Comparison of ENCODE assay signal across 8 cellular contexts in genomic region chr7:129055294-129055816, GRCh38. TPM values are rescaled to one million over a fixed set of nuclear protein-coding genes. Genes with fewer than 3 reads are reported as not detected.
DNase-seq lines count a peak whose midpoint lies in the region; ATAC-seq, FAIRE-seq and TF ChIP-seq lines count a peak whose summit lies in the region.

No MANE protein-coding gene starts in this region.

- TF ChIP-seq RAD21 in HCT116 (IDR thresholded peaks at IDR 0.05; ENCODE audit: low read depth): no peak

- H3K9ac ChIP-seq in HCT116 (ENCODE audit: low read length): peak overlapping the region; percentile 92

- DNase-seq in HCT116 (ENCODE audit: low read depth, low spot score) (no peak), RWPE1 (ENCODE audit: low spot score) (no peak), esophagus squamous epithelium (lab: John Stamatoyannopoulos, UW) (no peak), ovary (no peak), NCI-H2107 treated with DMSO at 0.1 percent for 48 hours (lab: John Stamatoyannopoulos, UW; ENCODE audit: unreplicated experiment) (no peak), frontal cortex (ENCODE audit: low spot score in 2 of 2) (no peak), NCI-H1092 (lab: John Stamatoyannopoulos, UW) (no peak)

- H3K4me3 ChIP-seq in DOHH2 (ENCODE audit: low read length) (peak overlapping the region; percentile 80), HCT116 (replicated peaks in 1 of 2; ENCODE audit: low read depth in 1 of 2, low read length in 2 of 2) (peak overlapping the region; percentile 95 to 98), esophagus squamous epithelium (peak overlapping the region; percentile 74 to 91 (median 80)), ovary (peak overlapping the region; percentile 70)

- H3K79me2 ChIP-seq in DOHH2 (ENCODE audit: control insufficient read depth, low read length) (peaks cover 51% of the 10 kb centered on the region), HCT116 (ENCODE audit: insufficient read depth, low read length) (peaks cover 44% of the 10 kb centered on the region)

- FAIRE-seq in frontal cortex (lab: Jason Lieb, UNC): no peak

- CTCF ChIA-PET in HCT116 (lab: Charles Lee): interaction anchor here (2.0 kb wide), 1 partner anchor 36 kb away, joined by 7 read pairs; no protein-coding TSS in a partner anchor
- CTCF ChIA-PET in RWPE1 (lab: Yijun Ruan, JAX): interaction anchor here (0.6 to 1.2 kb wide), 3 partner anchors 10 to 36 kb away, joined by 3 read pairs; no protein-coding TSS in a partner anchor

- no peaks in the 10 kb centered on the region for H3F3A ChIP-seq in DOHH2 (ENCODE audit: control insufficient read depth, insufficient read depth)

- H2AFZ ChIP-seq in HCT116 (ENCODE audit: low read depth, low read length, poor library complexity, severe bottlenecking): peak overlapping the region; percentile 60

- H3K9me3 ChIP-seq in DOHH2 (ENCODE audit: control insufficient read depth, insufficient read depth, low read length) (no peaks in the 10 kb centered on the region), HCT116 (ENCODE audit: control insufficient read depth in 1 of 2, insufficient read depth in 1 of 2, low read depth in 1 of 2, low read length in 2 of 2) (no peaks in the 10 kb centered on the region), esophagus squamous epithelium (no peaks in the 10 kb centered on the region), ovary (no peaks in the 10 kb centered on the region)

- WGBS in esophagus squamous epithelium, 2 donors: 4 to 16% methylated on average over 9 of the region's 9 CpGs
- WGBS in ovary, 3 donors: 7 to 9% (median 7%) methylated on average over 9 of the region's 9 CpGs

- peak; percentile 53 for ATAC-seq in HCT116

- POLR2A ChIA-PET in HCT116 (lab: Charles Lee) (interaction anchor here (0.6 to 1.8 kb wide), 5 partner anchors 9 to 89 kb away, joined by 3 to 14 read pairs (median 3); no protein-coding TSS in a partner anchor), RWPE1 (lab: Yijun Ruan, JAX; ENCODE audit: low non-redundant PET) (interaction anchor here (0.5 kb wide), 1 partner anchor 172 kb away, joined by 4 read pairs; no protein-coding TSS in a partner anchor)

- H3K27ac ChIP-seq in DOHH2 (ENCODE audit: low read depth, low read length): peak overlapping the region; percentile 70
- H3K27ac ChIP-seq in HCT116 (ENCODE audit: low read depth, low read length): peak overlapping the region; percentile 91
- peak overlapping the region; percentile 98 for H3K27ac ChIP-seq in RWPE1
- H3K27ac ChIP-seq in esophagus squamous epithelium: peak overlapping the region; percentile 95 to 97 (median 96)
- peak overlapping the region; percentile 95 to 96 for H3K27ac ChIP-seq in ovary

- H3K4me2 ChIP-seq in DOHH2 (ENCODE audit: low read length) (peak overlapping the region; percentile 90), HCT116 (ENCODE audit: low read length) (peak overlapping the region; percentile 87)

- RAD21 ChIA-PET in HCT116 (lab: Charles Lee; ENCODE audit: low non-redundant PET in 1 of 2, low total read pairs in 2 of 2, uncharacterized antibody in 2 of 2, unreplicated experiment in 2 of 2): no interaction called here

- H3K36me3 ChIP-seq in DOHH2 (ENCODE audit: control insufficient read depth, low read length) (peaks cover 21% of the 10 kb centered on the region), HCT116 (ENCODE audit: control insufficient read depth in 1 of 2, insufficient read depth in 2 of 2, low read length in 2 of 2) (no peaks in the 10 kb centered on the region), esophagus squamous epithelium (peaks cover 0 to 9% (median 0%) of the 10 kb centered on the region in 3 donors), ovary (no peaks in the 10 kb centered on the region)

- H3K27me3 ChIP-seq in DOHH2 (ENCODE audit: control insufficient read depth, low read length): peaks cover 12% of the 10 kb centered on the region
- no peaks in the 10 kb centered on the region for H3K27me3 ChIP-seq in HCT116 (ENCODE audit: insufficient read depth, low read length)
- no peaks in the 10 kb centered on the region for H3K27me3 ChIP-seq in esophagus squamous epithelium
- no peaks in the 10 kb centered on the region for H3K27me3 ChIP-seq in ovary

- peak; percentile 1 for TF ChIP-seq EP300 in ovary (IDR thresholded peaks at IDR 0.05)

- TF ChIP-seq POLR2A in HCT116 (IDR thresholded peaks at IDR 0.05; ENCODE audit: borderline replicate concordance, extremely low read depth, insufficient read depth, insufficient read length) (no peak), esophagus squamous epithelium (IDR thresholded peaks at IDR 0.05) (no peak), ovary (IDR thresholded peaks at IDR 0.05) (no peak)

- H4K20me1 ChIP-seq in DOHH2 (ENCODE audit: control insufficient read depth, insufficient read depth, low read depth, low read length): peaks cover 8% of the 10 kb centered on the region; the same call in 1 of the 2 replicates
- no peaks in the 10 kb centered on the region for H4K20me1 ChIP-seq in HCT116 (ENCODE audit: insufficient read depth)

- peaks cover 36% of the 10 kb centered on the region for H3K4me1 ChIP-seq in DOHH2 (ENCODE audit: control insufficient read depth, low read length)
- H3K4me1 ChIP-seq in HCT116 (ENCODE audit: control insufficient read depth in 1 of 2, insufficient read depth in 2 of 2, low read length in 2 of 2): peaks cover 3 to 14% of the 10 kb centered on the region in 2 experiments; a peak in 3 of 4 replicates
- peaks cover 12 to 47% (median 17%) of the 10 kb centered on the region in 3 donors for H3K4me1 ChIP-seq in esophagus squamous epithelium
- H3K4me1 ChIP-seq in ovary (ENCODE audit: insufficient read depth): peaks cover 4% of the 10 kb centered on the region

- intact Hi-C loops in HCT116 (cut with micrococcal nuclease) (loop anchor here (1.0 kb wide), 1 partner anchor 36 kb away; no protein-coding TSS in a partner anchor), esophagus squamous epithelium (cut with DNase I) (no loop called here), ovary (cut with DNase I) (no loop called here)

- H3K9me2 ChIP-seq in DOHH2 (replicated peaks; ENCODE audit: control insufficient read depth, low read length) (no peaks in the 10 kb centered on the region), HCT116 (ENCODE audit: insufficient read depth) (no peaks in the 10 kb centered on the region)

- TSS peak; percentile 89 for BruUV-seq in HCT116 (replicated peaks; lab: Mats Ljungman, UMichigan)

- TF ChIP-seq CTCF in DOHH2 (IDR thresholded peaks at IDR 0.05; ENCODE audit: low read depth, low read length, poor library complexity, severe bottlenecking) (no peak), HCT116 (IDR thresholded peaks at IDR 0.05 in 2 of 3, conservative IDR thresholded peaks at IDR 0.05 in 1 of 3; ENCODE audit: borderline replicate concordance in 1 of 3, insufficient read depth in 1 of 3, low read depth in 2 of 3, low read length in 2 of 3) (no peak), RWPE1 (conservative IDR thresholded peaks at IDR 0.05; ENCODE audit: low read depth) (no peak), esophagus squamous epithelium (IDR thresholded peaks at IDR 0.05) (no peak), ovary (IDR thresholded peaks at IDR 0.05) (no peak)

TF ChIP-seq in HCT116, 20 proteins besides CTCF, POLR2A, EP300 and RAD21:
- no peak for TF ChIP-seq JUND (IDR thresholded peaks at IDR 0.05)
- TF ChIP-seq EZH2phosphoT487 (IDR thresholded peaks at IDR 0.05; ENCODE audit: borderline replicate concordance): no peak
- TF ChIP-seq CEBPB (IDR thresholded peaks at IDR 0.05; ENCODE audit: low read depth): no peak

RNA-seq across cellular contexts. Expression of gene TNPO3, which starts 0.4 kb away (rescaled TPM):
- total RNA-seq in HCT116 (2021; ENCODE audit: unreplicated experiment) (58.5 TPM), esophagus squamous epithelium (10 to 100 TPM; 26.4 to 49.6 (median 39.3) TPM), ovary (10 to 100 TPM; 22.9 to 35.4 (median 30.9) TPM), frontal cortex (101 TPM)
- polyA plus RNA-seq in HCT116 (2012): 34.6 and 39.2 TPM in 2 replicates
- polyA plus RNA-seq in ovary: 10 to 100 TPM; 18.6 to 40.1 TPM
